ENCODE assay signal across 1 cellular context in genomic region chr11:111455291-111456085, GRCh38.
TF ChIP-seq lines count a peak whose summit lies in the region.

No MANE protein-coding gene starts in this region.

TF ChIP-seq in GM23338, 12 proteins besides CTCF, POLR2A, EP300 and RAD21 (continued from another document):
- TF ChIP-seq, protein P1, sequence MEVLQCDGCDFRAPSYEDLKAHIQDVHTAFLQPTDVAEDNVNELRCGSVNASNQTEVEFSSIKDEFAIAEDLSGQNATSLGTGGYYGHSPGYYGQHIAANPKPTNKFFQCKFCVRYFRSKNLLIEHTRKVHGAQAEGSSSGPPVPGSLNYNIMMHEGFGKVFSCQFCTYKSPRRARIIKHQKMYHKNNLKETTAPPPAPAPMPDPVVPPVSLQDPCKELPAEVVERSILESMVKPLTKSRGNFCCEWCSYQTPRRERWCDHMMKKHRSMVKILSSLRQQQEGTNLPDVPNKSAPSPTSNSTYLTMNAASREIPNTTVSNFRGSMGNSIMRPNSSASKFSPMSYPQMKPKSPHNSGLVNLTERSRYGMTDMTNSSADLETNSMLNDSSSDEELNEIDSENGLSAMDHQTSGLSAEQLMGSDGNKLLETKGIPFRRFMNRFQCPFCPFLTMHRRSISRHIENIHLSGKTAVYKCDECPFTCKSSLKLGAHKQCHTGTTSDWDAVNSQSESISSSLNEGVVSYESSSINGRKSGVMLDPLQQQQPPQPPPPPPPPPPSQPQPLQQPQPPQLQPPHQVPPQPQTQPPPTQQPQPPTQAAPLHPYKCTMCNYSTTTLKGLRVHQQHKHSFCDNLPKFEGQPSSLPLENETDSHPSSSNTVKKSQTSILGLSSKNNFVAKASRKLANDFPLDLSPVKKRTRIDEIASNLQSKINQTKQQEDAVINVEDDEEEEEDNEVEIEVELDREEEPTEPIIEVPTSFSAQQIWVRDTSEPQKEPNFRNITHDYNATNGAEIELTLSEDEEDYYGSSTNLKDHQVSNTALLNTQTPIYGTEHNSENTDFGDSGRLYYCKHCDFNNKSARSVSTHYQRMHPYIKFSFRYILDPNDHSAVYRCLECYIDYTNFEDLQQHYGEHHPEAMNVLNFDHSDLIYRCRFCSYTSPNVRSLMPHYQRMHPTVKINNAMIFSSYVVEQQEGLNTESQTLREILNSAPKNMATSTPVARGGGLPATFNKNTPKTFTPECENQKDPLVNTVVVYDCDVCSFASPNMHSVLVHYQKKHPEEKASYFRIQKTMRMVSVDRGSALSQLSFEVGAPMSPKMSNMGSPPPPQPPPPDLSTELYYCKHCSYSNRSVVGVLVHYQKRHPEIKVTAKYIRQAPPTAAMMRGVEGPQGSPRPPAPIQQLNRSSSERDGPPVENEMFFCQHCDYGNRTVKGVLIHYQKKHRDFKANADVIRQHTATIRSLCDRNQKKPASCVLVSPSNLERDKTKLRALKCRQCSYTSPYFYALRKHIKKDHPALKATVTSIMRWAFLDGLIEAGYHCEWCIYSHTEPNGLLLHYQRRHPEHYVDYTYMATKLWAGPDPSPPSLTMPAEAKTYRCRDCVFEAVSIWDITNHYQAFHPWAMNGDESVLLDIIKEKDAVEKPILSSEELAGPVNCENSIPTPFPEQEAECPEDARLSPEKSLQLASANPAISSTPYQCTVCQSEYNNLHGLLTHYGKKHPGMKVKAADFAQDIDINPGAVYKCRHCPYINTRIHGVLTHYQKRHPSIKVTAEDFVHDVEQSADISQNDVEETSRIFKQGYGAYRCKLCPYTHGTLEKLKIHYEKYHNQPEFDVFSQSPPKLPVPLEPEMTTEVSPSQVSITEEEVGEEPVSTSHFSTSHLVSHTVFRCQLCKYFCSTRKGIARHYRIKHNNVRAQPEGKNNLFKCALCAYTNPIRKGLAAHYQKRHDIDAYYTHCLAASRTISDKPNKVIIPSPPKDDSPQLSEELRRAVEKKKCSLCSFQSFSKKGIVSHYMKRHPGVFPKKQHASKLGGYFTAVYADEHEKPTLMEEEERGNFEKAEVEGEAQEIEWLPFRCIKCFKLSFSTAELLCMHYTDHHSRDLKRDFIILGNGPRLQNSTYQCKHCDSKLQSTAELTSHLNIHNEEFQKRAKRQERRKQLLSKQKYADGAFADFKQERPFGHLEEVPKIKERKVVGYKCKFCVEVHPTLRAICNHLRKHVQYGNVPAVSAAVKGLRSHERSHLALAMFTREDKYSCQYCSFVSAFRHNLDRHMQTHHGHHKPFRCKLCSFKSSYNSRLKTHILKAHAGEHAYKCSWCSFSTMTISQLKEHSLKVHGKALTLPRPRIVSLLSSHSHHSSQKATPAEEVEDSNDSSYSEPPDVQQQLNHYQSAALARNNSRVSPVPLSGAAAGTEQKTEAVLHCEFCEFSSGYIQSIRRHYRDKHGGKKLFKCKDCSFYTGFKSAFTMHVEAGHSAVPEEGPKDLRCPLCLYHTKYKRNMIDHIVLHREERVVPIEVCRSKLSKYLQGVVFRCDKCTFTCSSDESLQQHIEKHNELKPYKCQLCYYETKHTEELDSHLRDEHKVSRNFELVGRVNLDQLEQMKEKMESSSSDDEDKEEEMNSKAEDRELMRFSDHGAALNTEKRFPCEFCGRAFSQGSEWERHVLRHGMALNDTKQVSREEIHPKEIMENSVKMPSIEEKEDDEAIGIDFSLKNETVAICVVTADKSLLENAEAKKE (CRISPR knock-in tag; IDR thresholded peaks at IDR 0.05) = no peak
- TF ChIP-seq STAT1 (IDR thresholded peaks at IDR 0.05; ENCODE audit: unreplicated experiment) (no peak), NANOG (IDR thresholded peaks at IDR 0.05; ENCODE audit: borderline replicate concordance) (no peak), REST (IDR thresholded peaks at IDR 0.05; ENCODE audit: unreplicated experiment) (no peak)
- TF ChIP-seq, protein P2, sequence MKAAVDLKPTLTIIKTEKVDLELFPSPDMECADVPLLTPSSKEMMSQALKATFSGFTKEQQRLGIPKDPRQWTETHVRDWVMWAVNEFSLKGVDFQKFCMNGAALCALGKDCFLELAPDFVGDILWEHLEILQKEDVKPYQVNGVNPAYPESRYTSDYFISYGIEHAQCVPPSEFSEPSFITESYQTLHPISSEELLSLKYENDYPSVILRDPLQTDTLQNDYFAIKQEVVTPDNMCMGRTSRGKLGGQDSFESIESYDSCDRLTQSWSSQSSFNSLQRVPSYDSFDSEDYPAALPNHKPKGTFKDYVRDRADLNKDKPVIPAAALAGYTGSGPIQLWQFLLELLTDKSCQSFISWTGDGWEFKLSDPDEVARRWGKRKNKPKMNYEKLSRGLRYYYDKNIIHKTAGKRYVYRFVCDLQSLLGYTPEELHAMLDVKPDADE (IDR thresholded peaks at IDR 0.05) = no peak
